21 cellular contexts compared by ENCODE assay signal in the genomic region with DNA sequence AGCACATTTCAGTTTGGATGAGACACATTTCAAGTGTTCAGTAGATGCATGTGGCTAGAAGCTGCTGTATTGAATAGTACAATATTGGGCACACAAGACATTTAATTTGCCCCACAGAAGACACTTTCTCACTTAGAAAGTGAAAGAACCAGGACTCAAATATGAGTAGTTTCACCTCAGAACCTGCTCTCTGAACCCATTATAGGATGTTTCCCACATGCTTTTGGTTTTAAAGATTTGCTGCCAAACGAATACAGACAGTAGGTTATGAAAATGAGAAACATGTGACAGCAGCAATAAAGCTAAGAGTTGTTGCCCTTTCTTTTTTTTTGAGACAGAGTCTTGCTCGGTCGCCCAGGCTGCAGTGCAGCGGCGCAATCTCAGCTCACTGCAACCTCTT. TPM values are rescaled to one million over a fixed set of nuclear protein-coding genes. Genes with fewer than 3 reads are reported as not detected.
A peak's percentile ranks its signal among the peaks of the same experiment; 100 is the strongest.
DNase-seq lines count a peak whose midpoint lies in the region; ATAC-seq, FAIRE-seq and TF ChIP-seq lines count a peak whose summit lies in the region.
"Had no signal": no experiment of that assay in that cellular context is flagged by ENCODE, and none has a peak within 500 bp of the region (broad histone marks: within the 10 kb centered on the region; RNA-seq: fewer than 3 reads in every experiment).

No MANE protein-coding gene starts in this region.

- H3K27me3 ChIP-seq in GM12878 (replicated peaks in 1 of 2; ENCODE audit: control insufficient read depth in 2 of 2, insufficient read depth in 2 of 2, low read length in 1 of 2) (no peaks in the 10 kb centered on the region; a peak in 1 of 4 replicates), endodermal cell (ENCODE audit: control insufficient read depth, insufficient read depth, low read length, poor library complexity, severe bottlenecking) (no peaks in the 10 kb centered on the region)

- H3K36me3 Mint-ChIP-seq in endodermal cell (ENCODE audit: low read depth), result no peaks in the 10 kb centered on the region
- H3K36me3 Mint-ChIP-seq: brain, T-cell had no signal

- no peak overlapping the region for H3K4me2 ChIP-seq in GM12878 (ENCODE audit: control insufficient read depth, insufficient read depth)

- no peak overlapping the region for H3K9ac ChIP-seq in GM12878 (ENCODE audit: control insufficient read depth, insufficient read depth, low read length)
- no peak overlapping the region for H3K9ac ChIP-seq in endodermal cell (ENCODE audit: extremely low read depth, low read length, poor library complexity, severe bottlenecking)

- no peak for TF ChIP-seq EP300 in GM12878 (IDR thresholded peaks at IDR 0.05; ENCODE audit: borderline replicate concordance in 1 of 2, control insufficient read depth in 1 of 2, low read depth in 2 of 2, low read length in 2 of 2)

- H3K36me3 ChIP-seq in GM12878 (ENCODE audit: control insufficient read depth in 2 of 2, insufficient read depth in 2 of 2, low read length in 1 of 2) (no peaks in the 10 kb centered on the region), endodermal cell (ENCODE audit: control insufficient read depth, insufficient read depth, low read length) (no peaks in the 10 kb centered on the region)
- H3K36me3 ChIP-seq: left ventricle myocardium inferior had no signal

- WGBS in GM12878 (ENCODE audit: insufficient coverage, insufficient replicate concordance, low lambda C conversion rate, missing lambda C conversion rate), result 42% methylated on average over 5 of the region's 5 CpGs
- 90 to 92% methylated on average over 5 of the region's 5 CpGs for WGBS in endodermal cell (ENCODE audit: insufficient coverage in 1 of 2, insufficient read length in 1 of 2), 2 experiments

- H3K27ac Mint-ChIP-seq in endodermal cell, result no peak overlapping the region
- H3K27ac Mint-ChIP-seq: activated CD4-positive, alpha-beta T cell treated with anti-CD3 and anti-CD28 coated beads, Interleukin-2, amount 10 ng/mL, durations not matched to agents 24 days and 14 days; activated T-helper 17 cell treated with anti-CD3 and anti-CD28 coated beads, Interleukin-2, amount 50 U/mL, for 72 hours; T-cell had no signal

- DNase-seq in GM12878 (ENCODE audit: low read depth, low spot score) (no peak), omental fat pad (ENCODE audit: low spot score) (no peak), NCI-H510A treated with DMSO at 0.1 percent for 48 hours (lab: John Stamatoyannopoulos, UW) (no peak), NCI-H2029 (lab: John Stamatoyannopoulos, UW) (no peak), endodermal cell (no peak)
- DNase-seq: ACHN; activated CD4-positive, alpha-beta T cell treated with anti-CD3 and anti-CD28 coated beads, Interleukin-2, amount 10 ng/mL, durations not matched to agents 24 days and 14 days; DMS53; H7; head of caudate nucleus; left ventricle myocardium inferior; midbrain; OCI-M1; SHP77 treated with DMSO at 0.1 percent for 48 hours; T-cell had no signal

- H3K4me1 ChIP-seq in GM12878 (ENCODE audit: control insufficient read depth, insufficient read depth, low read length) (no peaks in the 10 kb centered on the region), endodermal cell (ENCODE audit: control insufficient read depth, insufficient read depth, low read length) (no peaks in the 10 kb centered on the region)

- H3K27ac ChIP-seq in GM12878 (ENCODE audit: control insufficient read depth, insufficient read depth) (no peak overlapping the region), endodermal cell (ENCODE audit: low read depth, low read length) (no peak overlapping the region)

- POLR2A ChIA-PET in GM12878 (lab: Charles Lee), result no interaction called here

- SMC1A ChIA-PET in GM12878 (lab: Charles Lee; ENCODE audit: uncharacterized antibody, unreplicated experiment), result interaction anchor here (1.1 to 2.2 kb wide), 3 partner anchors 10 to 23 kb away, joined by 3 to 6 read pairs (median 3); no protein-coding TSS in a partner anchor

- TF ChIP-seq CTCF in GM12878 (IDR thresholded peaks at IDR 0.05 in 2 of 3, conservative IDR thresholded peaks at IDR 0.05 in 1 of 3; ENCODE audit: control insufficient read depth in 2 of 3, extremely low read depth in 1 of 3, insufficient read depth in 1 of 3, low read depth in 3 of 3, low read length in 3 of 3) (no peak), omental fat pad (IDR thresholded peaks at IDR 0.05) (no peak), endodermal cell (conservative IDR thresholded peaks at IDR 0.05) (no peak)

- CTCF ChIA-PET in GM12878 (lab: Yijun Ruan, JAX), result interaction anchor here (0.8 to 1.1 kb wide), 3 partner anchors 10 to 46 kb away, joined by 3 to 4 read pairs (median 3); no protein-coding TSS in a partner anchor

- no TSS peak for BruUV-seq in GM12878 (replicated peaks; lab: Mats Ljungman, UMichigan)

- no peak overlapping the region for H3K4me3 Mint-ChIP-seq in endodermal cell
- H3K4me3 Mint-ChIP-seq: activated CD4-positive, alpha-beta T cell treated with anti-CD3 and anti-CD28 coated beads, Interleukin-2, amount 10 ng/mL, durations not matched to agents 24 days and 14 days; activated T-helper 17 cell treated with anti-CD3 and anti-CD28 coated beads, Interleukin-2, amount 50 U/mL, for 72 hours; brain; T-cell had no signal

- peaks cover 3% of the 10 kb centered on the region for H3K4me1 Mint-ChIP-seq in endodermal cell
- H3K4me1 Mint-ChIP-seq: activated T-helper 17 cell treated with anti-CD3 and anti-CD28 coated beads, Interleukin-2, amount 50 U/mL, for 72 hours had no signal

- in situ Hi-C loops in GM12878 (cut with MboI), result no loop called here

- no peaks in the 10 kb centered on the region for H3K9me3 ChIP-seq in GM12878 (replicated peaks; ENCODE audit: control insufficient read depth, insufficient read depth, low read length)
- no peaks in the 10 kb centered on the region for H3K9me3 ChIP-seq in endodermal cell (ENCODE audit: control insufficient read depth, low read length)
- H3K9me3 ChIP-seq: left ventricle myocardium inferior had no signal

- ATAC-seq in GM18511 (IDR thresholded peaks at IDR 0.05; ENCODE audit: unreplicated experiment) (peak; percentile 78), GM19351 (IDR thresholded peaks at IDR 0.05; ENCODE audit: unreplicated experiment) (peak; percentile 48), HG02885 (IDR thresholded peaks at IDR 0.05; ENCODE audit: poor library complexity, unreplicated experiment) (peak; percentile 51), GM12878 (peak; percentile 52), omental fat pad (ENCODE audit: low FRiP score) (no peak)
- ATAC-seq: activated T-helper 17 cell treated with anti-CD3 and anti-CD28 coated beads, Interleukin-2, amount 50 U/mL, for 72 hours; T-cell had no signal

- no peak overlapping the region for H2AFZ ChIP-seq in GM12878 (ENCODE audit: control insufficient read depth, low read depth, low read length)

- no peak overlapping the region for H3K4me3 ChIP-seq in GM12878
- H3K4me3 ChIP-seq in endodermal cell (ENCODE audit: low read length), result no peak overlapping the region
- H3K4me3 ChIP-seq: left ventricle myocardium inferior had no signal

- H3K79me2 ChIP-seq in GM12878 (ENCODE audit: control insufficient read depth, insufficient read depth, low read length), result no peaks in the 10 kb centered on the region

- TF ChIP-seq POLR2A in GM12878 (IDR thresholded peaks at IDR 0.05; ENCODE audit: low read depth, low read length), result no peak

- RAD21 ChIA-PET in GM12878 (lab: Charles Lee; ENCODE audit: unreplicated experiment), result interaction anchor here (0.9 kb wide), 1 partner anchor 22 kb away, joined by 3 read pairs; no protein-coding TSS in a partner anchor

- TF ChIP-seq RAD21 in GM12878 (IDR thresholded peaks at IDR 0.05; ENCODE audit: insufficient read depth, low read depth, low read length), result no peak

- intact Hi-C loops in GM12878 (cut with micrococcal nuclease; ENCODE audit: unreplicated experiment), result no loop called here

- no peak for FAIRE-seq in GM12878 (lab: Jason Lieb, UNC)
- FAIRE-seq: colon had no signal

- H3K27me3 Mint-ChIP-seq in endodermal cell (ENCODE audit: insufficient read depth), result no peaks in the 10 kb centered on the region
- H3K27me3 Mint-ChIP-seq: activated CD4-positive, alpha-beta T cell treated with anti-CD3 and anti-CD28 coated beads, Interleukin-2, amount 10 ng/mL, durations not matched to agents 24 days and 14 days; brain had no signal

- no peaks in the 10 kb centered on the region for H4K20me1 ChIP-seq in GM12878 (ENCODE audit: control insufficient read depth, insufficient read depth)

- H3K9me3 Mint-ChIP-seq in endodermal cell, result no peaks in the 10 kb centered on the region
- H3K9me3 Mint-ChIP-seq: activated CD4-positive, alpha-beta T cell treated with anti-CD3 and anti-CD28 coated beads, Interleukin-2, amount 10 ng/mL, durations not matched to agents 24 days and 14 days; activated T-helper 17 cell treated with anti-CD3 and anti-CD28 coated beads, Interleukin-2, amount 50 U/mL, for 72 hours; brain; T-cell had no signal

RNA-seq across cellular contexts. Expression of a gene that starts 32.3 kb away (rescaled TPM):
- 0.05 and 0.06 TPM in 2 replicates for total RNA-seq in GM12878 (2013; cell fraction: nucleolus; rRNA removed)
- total RNA-seq in GM12878 (2014; rRNA removed) (not detected in 2 replicates), GM12878 (2014; rRNA removed; fragmentation: Illumina TruSeq; extraction: Trizol) (not detected in 2 replicates), GM12878 (2021) (not detected in 2 replicates), omental fat pad (not detected), endodermal cell (not detected)
- polyA plus RNA-seq in GM12878 (2011; ENCODE audit: low read depth), result not detected
- polyA plus RNA-seq in GM12878 (2011; rRNA removed) (0.01 TPM in 2 replicates), GM12878 (2014; fragmentation: Illumina TruSeq; extraction: Trizol) (not detected in 2 replicates), GM12878 (2014; fragmentation: Nextera tagmentation; extraction: Ambion mirVana) (not detected), GM12878 (2014; rRNA removed) (not detected in 2 replicates), GM12878 (2016; fragmentation: Nextera tagmentation; extraction: Ambion mirVana) (not detected)
- not detected in 2 replicates for polyA plus RNA-seq in GM12878 (2011; cell fraction: cytosol; rRNA removed)
- 0.03 TPM in 2 replicates for polyA plus RNA-seq in GM12878 (2011; cell fraction: nucleus; rRNA removed)
- polyA plus RNA-seq in GM12878 (2012), result not detected in 2 replicates
- polyA minus RNA-seq in GM12878 (2011; rRNA and poly(A)+ RNA removed), result not detected in 2 replicates
- polyA minus RNA-seq in GM12878 (2011; cell fraction: cytosol; rRNA and poly(A)+ RNA removed), result not detected in 2 replicates
- not detected in 2 replicates for polyA minus RNA-seq in GM12878 (2011; cell fraction: nucleus; rRNA and poly(A)+ RNA removed)
- polyA plus RNA-seq in endodermal cell (2013, experiment 1 of 2), result 0.11 TPM
- 0.12 TPM for polyA plus RNA-seq in endodermal cell (2013, experiment 2 of 2)
- total RNA-seq: activated CD4-positive, alpha-beta T cell treated with anti-CD3 and anti-CD28 coated beads, Interleukin-2, amount 10 ng/mL, durations not matched to agents 24 days and 14 days; activated T-helper 17 cell treated with anti-CD3 and anti-CD28 coated beads, Interleukin-2, amount 50 U/mL, for 72 hours; H7; T-cell had no signal

RNA-seq across cellular contexts. Expression of a gene that starts 50.7 kb away (rescaled TPM):
- total RNA-seq in GM12878 (2013; cell fraction: nucleolus; rRNA removed), result 0.39 and 0.88 TPM in 2 replicates
- total RNA-seq in GM12878 (2014; rRNA removed) (0.38 and 0.45 TPM in 2 replicates), GM12878 (2014; rRNA removed; fragmentation: Illumina TruSeq; extraction: Trizol) (0.18 and 0.32 TPM in 2 replicates), GM12878 (2021) (0.21 and 0.43 TPM in 2 replicates), omental fat pad (not detected), endodermal cell (under 1 TPM; 0.11 to 0.42 TPM)
- polyA plus RNA-seq in GM12878 (2011; ENCODE audit: low read depth), result 0.34 TPM
- polyA plus RNA-seq in GM12878 (2011; rRNA removed) (2.2 and 2.9 TPM in 2 replicates), GM12878 (2014; fragmentation: Illumina TruSeq; extraction: Trizol) (0.16 and 0.21 TPM in 2 replicates), GM12878 (2014; fragmentation: Nextera tagmentation; extraction: Ambion mirVana) (under 1 TPM; 0.16 to 0.23 TPM), GM12878 (2014; rRNA removed) (0.05 and 0.08 TPM in 2 replicates), GM12878 (2016; fragmentation: Nextera tagmentation; extraction: Ambion mirVana) (under 1 TPM in 1 of 2 experiments, not detected in 1; 0.24 TPM)
- polyA plus RNA-seq in GM12878 (2011; cell fraction: cytosol; rRNA removed), result 0.69 and 0.96 TPM in 2 replicates
- 0.69 and 0.82 TPM in 2 replicates for polyA plus RNA-seq in GM12878 (2011; cell fraction: nucleus; rRNA removed)
- polyA plus RNA-seq in GM12878 (2012), result 0.20 and 0.34 TPM in 2 replicates
- polyA minus RNA-seq in GM12878 (2011; rRNA and poly(A)+ RNA removed), result 1.3 and 6.9 TPM in 2 replicates
- polyA minus RNA-seq in GM12878 (2011; cell fraction: cytosol; rRNA and poly(A)+ RNA removed), result 0.52 and 2.5 TPM in 2 replicates
- polyA minus RNA-seq in GM12878 (2011; cell fraction: nucleus; rRNA and poly(A)+ RNA removed), result 0.67 and 1.3 TPM in 2 replicates
- polyA plus RNA-seq in endodermal cell (2013, experiment 1 of 2), result 6.7 TPM
- 4.8 TPM for polyA plus RNA-seq in endodermal cell (2013, experiment 2 of 2)
- total RNA-seq: activated CD4-positive, alpha-beta T cell treated with anti-CD3 and anti-CD28 coated beads, Interleukin-2, amount 10 ng/mL, durations not matched to agents 24 days and 14 days had no signal
